Comparison of ENCODE assay signal across 14 cellular contexts in the genomic region with DNA sequence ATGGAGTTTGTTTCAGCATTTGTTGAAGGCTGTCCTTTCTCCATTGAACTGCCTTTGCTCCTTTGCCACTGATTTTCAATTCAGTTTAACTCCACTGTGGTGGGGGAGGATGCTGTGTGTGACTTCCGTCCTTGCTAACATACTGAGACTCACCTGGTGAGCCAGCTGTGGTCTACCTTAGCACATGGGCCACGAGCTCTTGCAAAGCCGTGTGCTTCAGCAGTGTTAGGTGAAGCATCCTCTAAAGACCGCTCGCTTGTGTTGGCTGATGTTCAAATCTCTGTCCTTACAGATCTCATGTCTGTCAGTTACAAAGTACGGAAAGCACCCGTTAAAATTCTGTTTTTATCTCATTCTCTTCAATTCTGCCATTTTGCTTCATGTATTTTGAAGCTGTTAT. TPM values are rescaled to one million over a fixed set of nuclear protein-coding genes. Genes with fewer than 3 reads are reported as not detected.
DNase-seq lines count a peak whose midpoint lies in the region; ATAC-seq and TF ChIP-seq lines count a peak whose summit lies in the region.
"Had no signal": no experiment of that assay in that cellular context is flagged by ENCODE, and none has a peak within 500 bp of the region (broad histone marks: within the 10 kb centered on the region; RNA-seq: fewer than 3 reads in every experiment).

No MANE protein-coding gene starts in this region.

- H3K27me3 Mint-ChIP-seq in HFFc6 (ENCODE audit: insufficient read depth): peaks cover 2% of the 10 kb centered on the region

- intact Hi-C loops in prostate gland (cut with DNase I): loop anchor here (5.0 kb wide), 1 partner anchor 216 kb away; no protein-coding TSS in a partner anchor
- intact Hi-C loops in left lung (cut with DNase I): no loop called here

- no peak for TF ChIP-seq CTCF in HFFc6 (IDR thresholded peaks at IDR 0.05)
- no peak for TF ChIP-seq CTCF in Peyer's patch (IDR thresholded peaks at IDR 0.05)
- TF ChIP-seq CTCF in fibroblast of pulmonary artery (IDR thresholded peaks at IDR 0.05; ENCODE audit: low read length, missing control alignments): no peak
- TF ChIP-seq CTCF in prostate gland (IDR thresholded peaks at IDR 0.05): no peak
- TF ChIP-seq CTCF in left lung (IDR thresholded peaks at IDR 0.05): no peak
- no peak for TF ChIP-seq CTCF in foreskin fibroblast (IDR thresholded peaks at IDR 0.05; ENCODE audit: low read depth, low read length)

- no peaks in the 10 kb centered on the region for H3K9me3 ChIP-seq in Peyer's patch
- H3K9me3 ChIP-seq in prostate gland: no peaks in the 10 kb centered on the region
- H3K9me3 ChIP-seq in left lung: no peaks in the 10 kb centered on the region
- H3K9me3 ChIP-seq: BLaER1 treated with 17β-estradiol and CSF1 and Interleukin-3, amounts not matched to agents 10 nM and 100 nM had no signal

- WGBS in prostate gland: 73% methylated on average over 7 of the region's 7 CpGs

- peaks cover 8% of the 10 kb centered on the region; the same call in 1 of the 2 replicates for H3K36me3 Mint-ChIP-seq in HFFc6 (ENCODE audit: low read depth)

- H3K27me3 ChIP-seq in Peyer's patch (no peaks in the 10 kb centered on the region), prostate gland (replicated peaks; ENCODE audit: insufficient read depth) (no peaks in the 10 kb centered on the region), left lung (no peaks in the 10 kb centered on the region)

- DNase-seq in HFFc6 (no peak), Peyer's patch (peak in 2 of 3 donors; percentile 8 to 35), fibroblast of pulmonary artery (ENCODE audit: low read depth) (peak; percentile 9), prostate gland (ENCODE audit: low spot score) (no peak), left lung (no peak), NCI-H187 (lab: John Stamatoyannopoulos, UW) (no peak), foreskin fibroblast (no peak)
- DNase-seq: NCI-H1048; stimulated activated CD4-positive, alpha-beta T cell treated with anti-CD3 and anti-CD28 coated beads, Interleukin-4, amount 100 ng/mL, for 4 hours had no signal

- no peak for TF ChIP-seq POLR2A in Peyer's patch (IDR thresholded peaks at IDR 0.05)
- no peak for TF ChIP-seq POLR2A in prostate gland (IDR thresholded peaks at IDR 0.05)

- peaks cover 0 to 6% (median 0%) of the 10 kb centered on the region in 4 donors for H3K4me1 ChIP-seq in Peyer's patch
- H3K4me1 ChIP-seq in prostate gland (replicated peaks): peaks cover 23% of the 10 kb centered on the region
- peaks cover 0 to 29% of the 10 kb centered on the region in 2 donors for H3K4me1 ChIP-seq in left lung

- H3K36me3 ChIP-seq in Peyer's patch (peaks cover 0 to 12% (median 0%) of the 10 kb centered on the region in 3 donors), prostate gland (no peaks in the 10 kb centered on the region), left lung (peaks cover 0 to 41% of the 10 kb centered on the region in 2 donors)

- no peak overlapping the region for H3K4me3 ChIP-seq in Peyer's patch
- no peak overlapping the region for H3K4me3 ChIP-seq in fibroblast of pulmonary artery (replicated peaks; ENCODE audit: low read depth, low read length)
- H3K4me3 ChIP-seq in prostate gland: no peak overlapping the region
- H3K4me3 ChIP-seq in left lung: no peak overlapping the region
- no peak overlapping the region for H3K4me3 ChIP-seq in foreskin fibroblast (ENCODE audit: low read depth in 1 of 2, low read length in 2 of 2)
- H3K4me3 ChIP-seq: BLaER1 treated with 17β-estradiol and CSF1 and Interleukin-3, amounts not matched to agents 10 nM and 100 nM had no signal

- peak overlapping the region; percentile 72 for H3K27ac Mint-ChIP-seq in HFFc6
- H3K27ac Mint-ChIP-seq: stimulated activated effector memory CD8-positive, alpha-beta T cell treated with anti-CD3 and anti-CD28 coated beads, Interleukin-12 subunit alpha, Interleukin-12 subunit beta, amount 100 ng/mL, for 72 hours had no signal

- H3K27ac ChIP-seq in Peyer's patch: no peak overlapping the region
- H3K27ac ChIP-seq in prostate gland: peak overlapping the region; percentile 96 to 99
- H3K27ac ChIP-seq in left lung: peak overlapping the region in 1 of 2 donors; percentile 80
- H3K27ac ChIP-seq: BLaER1 treated with 17β-estradiol and CSF1 and Interleukin-3, amounts not matched to agents 10 nM and 100 nM had no signal

- ATAC-seq in HG03571 (IDR thresholded peaks at IDR 0.05; ENCODE audit: unreplicated experiment) (no peak), left lung (no peak)
- ATAC-seq: activated CD4-positive, CD25-positive, alpha-beta regulatory T cell treated with anti-CD3 and anti-CD28 coated beads, Interleukin-2, amount 50 U/mL, for 24 hours had no signal

- peaks cover 41% of the 10 kb centered on the region for H3K4me1 Mint-ChIP-seq in HFFc6 (ENCODE audit: low read depth)
- H3K4me1 Mint-ChIP-seq: stimulated activated effector memory CD8-positive, alpha-beta T cell treated with anti-CD3 and anti-CD28 coated beads, Interleukin-12 subunit alpha, Interleukin-12 subunit beta, amount 100 ng/mL, for 72 hours had no signal

- peak overlapping the region; percentile 50; the same call in 1 of the 2 replicates for H3K4me3 Mint-ChIP-seq in HFFc6
- H3K4me3 Mint-ChIP-seq: stimulated activated effector memory CD8-positive, alpha-beta T cell treated with anti-CD3 and anti-CD28 coated beads, Interleukin-12 subunit alpha, Interleukin-12 subunit beta, amount 100 ng/mL, for 72 hours had no signal

- no peaks in the 10 kb centered on the region for H3K9me3 Mint-ChIP-seq in HFFc6
- H3K9me3 Mint-ChIP-seq: stimulated activated effector memory CD8-positive, alpha-beta T cell treated with anti-CD3 and anti-CD28 coated beads, Interleukin-12 subunit alpha, Interleukin-12 subunit beta, amount 100 ng/mL, for 72 hours had no signal

RNA-seq across cellular contexts. Expression of a gene that starts 3.6 kb away (rescaled TPM):
- total RNA-seq in HFFc6 (2021; fragmentation: NEBNext Ultra II Directional; extraction: Animal tissue kit (Norgen Biotek cat#: 25700)): 10 to 100 TPM; 11.3 to 14.7 (median 13.1) TPM
- 10 to 100 TPM in 1 of 4 donors, 1 to 10 TPM in 3; 1.1 to 13.2 (median 2.6) TPM for total RNA-seq in Peyer's patch
- 10 to 100 TPM; 42.0 to 79.4 TPM for total RNA-seq in prostate gland
- total RNA-seq in left lung: 10 to 100 TPM in 1 of 2 donors, 1 to 10 TPM in 1; 5.0 to 10.3 TPM

RNA-seq across cellular contexts. Expression of a gene that starts 32.4 kb away (rescaled TPM):
- total RNA-seq in HFFc6 (2021; fragmentation: NEBNext Ultra II Directional; extraction: Animal tissue kit (Norgen Biotek cat#: 25700)): 1 to 10 TPM in 1 of 6 experiments, under 1 TPM in 4, not detected in 1; 0.12 to 1.2 (median 0.17) TPM
- total RNA-seq in Peyer's patch: 1 to 10 TPM in 1 of 4 donors, under 1 TPM in 1, not detected in 2; 0.67 to 1.0 TPM
- 10 to 100 TPM in 1 of 2 donors, 1 to 10 TPM in 1; 1.4 to 19.0 TPM for total RNA-seq in prostate gland
- under 1 TPM; 0.29 to 0.38 TPM for total RNA-seq in left lung
- total RNA-seq: T-helper 1 cell treated with Interleukin-12 subunit alpha and Interleukin-12 subunit beta and Interleukin-4 antibody, amounts not matched to agents 30 ng/mL and 1 ng/mL, for 36 hours had no signal

RNA-seq across cellular contexts. Expression of a gene that starts 40.8 kb away (rescaled TPM):
- 10 to 100 TPM; 47.9 to 61.3 (median 50.6) TPM for total RNA-seq in HFFc6 (2021; fragmentation: NEBNext Ultra II Directional; extraction: Animal tissue kit (Norgen Biotek cat#: 25700))
- total RNA-seq in Peyer's patch (100 to 1,000 TPM in 1 of 4 donors, 10 to 100 TPM in 3; 43.7 to 172 (median 66.5) TPM), prostate gland (100 to 1,000 TPM in 1 of 2 donors, 10 to 100 TPM in 1; 95.5 to 145 TPM), left lung (100 to 1,000 TPM in 1 of 2 donors, 10 to 100 TPM in 1; 80.7 to 184 TPM)

Comparison
In these comparisons a context has a peak if more than half of its experiments do, and no peak if none do; other contexts are left out.
1. DNase-seq: peak in Peyer's patch (2 of 3) and fibroblast of pulmonary artery (single experiment); none in HFFc6 (single experiment), prostate gland (single experiment), left lung (0 of 2), NCI-H187 (0 of 2) and foreskin fibroblast (0 of 2).
2. H3K27ac ChIP-seq: peak in prostate gland (2 of 2); none in Peyer's patch (0 of 4).